8 cellular contexts compared by ENCODE assay signal in the genomic region with DNA sequence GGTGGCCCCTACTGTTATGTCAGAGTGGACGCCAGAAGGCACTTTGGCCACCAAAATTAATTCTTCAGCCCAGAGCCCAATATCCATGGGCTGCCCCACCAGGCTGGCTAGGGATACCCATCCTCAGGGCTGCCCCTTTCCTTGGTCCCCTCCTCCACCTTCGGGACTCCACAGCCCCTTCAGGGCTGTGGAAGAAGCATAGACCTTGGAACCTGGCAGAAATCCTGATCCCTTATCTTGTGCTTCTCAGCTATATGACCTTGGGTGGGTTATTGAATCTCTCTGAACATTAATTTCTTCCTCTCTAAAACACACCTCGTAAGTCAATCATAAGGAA. TPM values are rescaled to one million over a fixed set of nuclear protein-coding genes. Genes with fewer than 3 reads are reported as not detected.
DNase-seq lines count a peak whose midpoint lies in the region; ATAC-seq, FAIRE-seq and TF ChIP-seq lines count a peak whose summit lies in the region.

No MANE protein-coding gene starts in this region.

- peaks cover 8% of the 10 kb centered on the region for H3K36me3 Mint-ChIP-seq in stimulated activated naive CD8-positive, alpha-beta T cell treated with anti-CD3 and anti-CD28 coated beads, Interleukin-15, Interleukin-2, amounts not matched to agents 100 ng/mL and 50 ng/mL, for 24 hours (ENCODE audit: low read depth)

- intact Hi-C loops in vagina (cut with DNase I) = loop anchor here (2.0 kb wide), 1 partner anchor 55 kb away; the partner anchor contains the start of gene ABCB8

- H3K27me3 ChIP-seq in bronchial epithelial cell (ENCODE audit: control insufficient read depth, insufficient read depth, low read length) (no peaks in the 10 kb centered on the region), mononuclear cell (ENCODE audit: insufficient read depth, low read length) (peaks cover 6% of the 10 kb centered on the region), vagina (no peaks in the 10 kb centered on the region)

- H3K36me3 ChIP-seq in bronchial epithelial cell (ENCODE audit: control insufficient read depth, insufficient read depth, low read length) (peaks cover 5% of the 10 kb centered on the region), vagina (no peaks in the 10 kb centered on the region)

- TF ChIP-seq CTCF in bronchial epithelial cell (IDR thresholded peaks at IDR 0.05; ENCODE audit: insufficient read depth, low read length, severe bottlenecking) (no peak), vagina (IDR thresholded peaks at IDR 0.05) (no peak)

- peaks cover 13% of the 10 kb centered on the region for H3K27me3 Mint-ChIP-seq in stimulated activated naive CD8-positive, alpha-beta T cell treated with anti-CD3 and anti-CD28 coated beads, Interleukin-15, Interleukin-2, amounts not matched to agents 100 ng/mL and 50 ng/mL, for 24 hours

- no peak for DNase-seq in stimulated activated naive CD8-positive, alpha-beta T cell treated with anti-CD3 and anti-CD28 coated beads, Interleukin-15, Interleukin-2, amounts not matched to agents 100 U/mL and 50 U/mL, for 24 hours
- DNase-seq in bronchial epithelial cell (ENCODE audit: low read depth) = no peak
- no peak for DNase-seq in vagina (ENCODE audit: extremely low spot score in 2 of 2)
- DNase-seq in UCSD-AML1 (lab: John Stamatoyannopoulos, UW; ENCODE audit: unreplicated experiment) = no peak

- H3K4me3 ChIP-seq in bronchial epithelial cell (ENCODE audit: low read depth, low read length) (peak overlapping the region; percentile 72), mononuclear cell (ENCODE audit: low read length) (peak overlapping the region; percentile 54), vagina (peak overlapping the region; percentile 77 to 82)

- FAIRE-seq in bronchial epithelial cell (lab: Jason Lieb, UNC) = no peak

- peak overlapping the region; percentile 68 for H3K4me3 Mint-ChIP-seq in stimulated activated naive CD8-positive, alpha-beta T cell treated with anti-CD3 and anti-CD28 coated beads, Interleukin-15, Interleukin-2, amounts not matched to agents 100 ng/mL and 50 ng/mL, for 24 hours

- peak overlapping the region; percentile 97 for H3K27ac ChIP-seq in vagina

- ATAC-seq in stimulated activated naive CD8-positive, alpha-beta T cell treated with anti-CD3 and anti-CD28 coated beads, Interleukin-15, Interleukin-2, amounts not matched to agents 100 U/mL and 50 U/mL, for 24 hours = no peak
- ATAC-seq in HG03432 (IDR thresholded peaks at IDR 0.05; ENCODE audit: unreplicated experiment) (no peak), GM19324 (IDR thresholded peaks at IDR 0.05; ENCODE audit: low FRiP score, unreplicated experiment) (no peak)

- H3K4me1 Mint-ChIP-seq in stimulated activated naive CD8-positive, alpha-beta T cell treated with anti-CD3 and anti-CD28 coated beads, Interleukin-15, Interleukin-2, amounts not matched to agents 100 ng/mL and 50 ng/mL, for 24 hours (ENCODE audit: low read depth) = peaks cover 54% of the 10 kb centered on the region

- H3K9me3 Mint-ChIP-seq in stimulated activated naive CD8-positive, alpha-beta T cell treated with anti-CD3 and anti-CD28 coated beads, Interleukin-15, Interleukin-2, amounts not matched to agents 100 ng/mL and 50 ng/mL, for 24 hours = no peaks in the 10 kb centered on the region

- TF ChIP-seq POLR2A in vagina (IDR thresholded peaks at IDR 0.05) = no peak

- no peak overlapping the region for H3K27ac Mint-ChIP-seq in stimulated activated naive CD8-positive, alpha-beta T cell treated with anti-CD3 and anti-CD28 coated beads, Interleukin-15, Interleukin-2, amounts not matched to agents 100 ng/mL and 50 ng/mL, for 24 hours

- H3K9me3 ChIP-seq in mononuclear cell (ENCODE audit: low read depth, low read length) (no peaks in the 10 kb centered on the region), vagina (no peaks in the 10 kb centered on the region)

- H3K4me1 ChIP-seq in mononuclear cell (ENCODE audit: insufficient read depth, low read length) (peaks cover 72% of the 10 kb centered on the region), vagina (peaks cover 62% of the 10 kb centered on the region)

RNA-seq across cellular contexts. Expression of gene TMUB1, which starts 0.5 kb away (rescaled TPM):
- total RNA-seq in bronchial epithelial cell (9.0 and 11.6 TPM in 2 replicates), mononuclear cell (20.0 TPM), vagina (40.3 TPM)

RNA-seq across cellular contexts. Expression of gene AGAP3, which starts 2.5 kb away (rescaled TPM):
- total RNA-seq in bronchial epithelial cell (52.7 and 61.1 TPM in 2 replicates), mononuclear cell (23.6 TPM), vagina (98.2 TPM)

RNA-seq across cellular contexts. Expression of gene FASTK, which starts 3.2 kb away (rescaled TPM):
- 51.6 and 65.8 TPM in 2 replicates for total RNA-seq in bronchial epithelial cell
- total RNA-seq in mononuclear cell = 33.6 TPM
- total RNA-seq in vagina = 60.2 TPM

RNA-seq across cellular contexts. Expression of gene SLC4A2, which starts 24.4 kb away (rescaled TPM):
- total RNA-seq in bronchial epithelial cell (33.2 and 38.9 TPM in 2 replicates), mononuclear cell (9.4 TPM), vagina (66.5 TPM)

RNA-seq across cellular contexts. Expression of gene CDK5, which starts 26.1 kb away (rescaled TPM):
- total RNA-seq in bronchial epithelial cell (11.6 and 12.4 TPM in 2 replicates), mononuclear cell (3.7 TPM), vagina (4.2 TPM)
